8 cellular contexts compared by ENCODE assay signal in the genomic region with DNA sequence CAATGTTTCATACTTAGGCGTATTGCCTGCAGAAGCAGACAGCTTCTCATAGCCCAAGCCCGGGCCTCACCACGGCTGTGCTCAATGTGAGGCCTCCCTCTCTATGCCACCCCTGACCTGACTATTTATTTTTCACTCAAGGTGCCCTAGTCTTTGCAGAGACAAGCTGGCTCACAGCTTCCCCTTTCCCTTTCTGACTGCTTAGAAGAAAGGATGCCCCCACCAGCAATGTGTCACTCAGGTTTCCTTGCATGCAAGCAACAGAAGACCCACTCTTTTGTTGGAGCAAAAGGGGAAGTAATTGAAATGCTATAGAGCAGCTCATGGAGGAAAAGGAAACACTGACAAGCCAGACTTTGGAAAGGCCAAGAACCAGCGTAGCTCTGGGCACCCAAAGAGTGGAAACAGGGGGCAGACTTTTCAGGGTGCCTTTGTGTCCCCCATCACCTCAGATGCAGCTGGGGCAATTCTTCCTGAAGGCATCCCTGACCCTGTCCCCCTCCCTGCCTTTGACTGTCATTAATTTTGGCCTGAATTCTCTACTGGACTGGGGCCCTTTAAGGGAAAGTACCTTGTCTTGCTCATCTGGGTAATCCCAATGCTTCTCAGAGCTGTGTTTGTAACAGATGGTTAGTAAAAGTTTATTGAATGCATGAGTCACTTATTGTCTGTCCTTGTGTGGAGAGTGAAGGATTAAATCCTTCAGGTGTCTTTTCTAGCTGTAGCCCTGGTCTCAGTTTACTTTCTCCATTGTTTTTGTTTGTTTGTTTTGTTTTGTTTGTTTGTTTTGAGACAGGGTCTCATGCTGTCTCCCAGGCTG. TPM values are rescaled to one million over a fixed set of nuclear protein-coding genes. Genes with fewer than 3 reads are reported as not detected.
DNase-seq lines count a peak whose midpoint lies in the region; ATAC-seq and TF ChIP-seq lines count a peak whose summit lies in the region.

No MANE protein-coding gene starts in this region.

- H3K4me1 ChIP-seq in DND-41 (ENCODE audit: insufficient read depth, low read length) (peaks cover 58% of the 10 kb centered on the region), transverse colon (peaks cover 0 to 26% (median 14%) of the 10 kb centered on the region in 4 donors), Caco-2 (no peaks in the 10 kb centered on the region)

- peaks cover 15% of the 10 kb centered on the region for H3K27me3 Mint-ChIP-seq in Caco-2 (ENCODE audit: insufficient read depth, unreplicated experiment)

- 60 to 73% methylated on average over 1 to 4 of the region's 4 CpGs for WGBS in transverse colon (ENCODE audit: low coverage in 1 of 2), 2 donors

- peak overlapping the region; percentile 9 for H2AFZ ChIP-seq in DND-41 (ENCODE audit: low read depth, low read length)

- no peak for DNase-seq in DND-41
- peak; percentile 31 for DNase-seq in WERI-Rb-1
- no peak for DNase-seq in transverse colon
- DNase-seq in D341Med (ENCODE audit: low spot score), result no peak
- DNase-seq in NCI-H2196 (lab: John Stamatoyannopoulos, UW; ENCODE audit: unreplicated experiment), result no peak
- no peak for DNase-seq in Caco-2

- peak overlapping the region; percentile 35 for H3K4me2 ChIP-seq in DND-41 (ENCODE audit: insufficient read depth, low read length)

- intact Hi-C loops in transverse colon (cut with DNase I; ENCODE audit: low total_unique reads) (no loop called here), Caco-2 (cut with micrococcal nuclease; ENCODE audit: unreplicated experiment) (no loop called here)

- H3K36me3 ChIP-seq in DND-41 (ENCODE audit: insufficient read depth, low read length) (peaks cover 5% of the 10 kb centered on the region; the same call in 1 of the 2 replicates), WERI-Rb-1 (no peaks in the 10 kb centered on the region), transverse colon (no peaks in the 10 kb centered on the region), Caco-2 (ENCODE audit: control insufficient read depth, insufficient read depth, low read length) (no peaks in the 10 kb centered on the region)

- no peak for TF ChIP-seq EP300 in transverse colon (IDR thresholded peaks at IDR 0.05; ENCODE audit: low read depth)

- H3K27me3 ChIP-seq in DND-41 (ENCODE audit: insufficient read depth, low read length, poor library complexity) (no peaks in the 10 kb centered on the region), WERI-Rb-1 (ENCODE audit: insufficient read depth, low read depth, severe bottlenecking) (no peaks in the 10 kb centered on the region), transverse colon (no peaks in the 10 kb centered on the region), Caco-2 (replicated peaks; ENCODE audit: control insufficient read depth, insufficient read depth, low read length) (no peaks in the 10 kb centered on the region; the same call in 1 of the 2 replicates)

- no TSS peak for BruUV-seq in Caco-2 (replicated peaks; lab: Mats Ljungman, UMichigan)

- no peaks in the 10 kb centered on the region for H3K36me3 Mint-ChIP-seq in Caco-2 (ENCODE audit: insufficient read depth, unreplicated experiment)

- CTCF ChIA-PET in Caco-2 (lab: Charles Lee), result interaction anchor here (0.9 kb wide), 1 partner anchor 18 kb away, joined by 3 read pairs; the partner anchor contains the start of gene RGS9

- in situ Hi-C loops in transverse colon (cut with MboI; ENCODE audit: low pct_ligation_motif_present in 1 of 4, low pct_unique_long_range_greater_than_20kb in 1 of 4, low sequenced_read_pairs in 3 of 4), result no loop called here

- no peaks in the 10 kb centered on the region for H3K4me1 Mint-ChIP-seq in Caco-2 (ENCODE audit: low read depth, unreplicated experiment)

- no peak overlapping the region for H3K27ac Mint-ChIP-seq in Caco-2 (ENCODE audit: unreplicated experiment)

- no peaks in the 10 kb centered on the region for H3K9me3 ChIP-seq in DND-41 (ENCODE audit: insufficient read depth, low read length, severe bottlenecking)
- H3K9me3 ChIP-seq in WERI-Rb-1 (ENCODE audit: severe bottlenecking), result no peaks in the 10 kb centered on the region
- H3K9me3 ChIP-seq in transverse colon, result no peaks in the 10 kb centered on the region
- no peaks in the 10 kb centered on the region for H3K9me3 ChIP-seq in Caco-2

- H3K79me2 ChIP-seq in DND-41 (ENCODE audit: insufficient read depth, low read length), result peaks cover 2% of the 10 kb centered on the region

- H3K4me3 ChIP-seq in DND-41 (ENCODE audit: low read depth in 1 of 2, low read length in 2 of 2), result peak overlapping the region in 1 of 2 experiments; percentile 24; a peak in 1 of 4 replicates
- no peak overlapping the region for H3K4me3 ChIP-seq in WERI-Rb-1 (ENCODE audit: low read depth, low read length)
- no peak overlapping the region for H3K4me3 ChIP-seq in transverse colon
- no peak overlapping the region for H3K4me3 ChIP-seq in Caco-2 (ENCODE audit: low read depth, low read length)

- TF ChIP-seq CTCF in DND-41 (IDR thresholded peaks at IDR 0.05; ENCODE audit: borderline replicate concordance, extremely low read depth, low read length, poor library complexity, severe bottlenecking), result no peak
- TF ChIP-seq CTCF in WERI-Rb-1 (IDR thresholded peaks at IDR 0.05; ENCODE audit: low read depth, low read length), result no peak
- no peak for TF ChIP-seq CTCF in transverse colon (IDR thresholded peaks at IDR 0.05)
- TF ChIP-seq CTCF in Caco-2 (IDR thresholded peaks at IDR 0.05; ENCODE audit: insufficient read depth in 1 of 2, low read depth in 1 of 2, low read length in 1 of 2, severe bottlenecking in 1 of 2, unreplicated experiment in 1 of 2), result no peak

- H3K27ac ChIP-seq in DND-41 (ENCODE audit: low read length) (peak overlapping the region; percentile 82), WERI-Rb-1 (peak overlapping the region; percentile 32), transverse colon (peak overlapping the region; percentile 78 to 80 (median 79))

- no peak overlapping the region for H3K4me3 Mint-ChIP-seq in Caco-2 (ENCODE audit: unreplicated experiment)

- peak overlapping the region; percentile 37 for H3K9ac ChIP-seq in DND-41 (ENCODE audit: low read depth, low read length)

- no peak for TF ChIP-seq POLR2A in transverse colon (IDR thresholded peaks at IDR 0.05)

- ATAC-seq in DND-41 (ENCODE audit: insufficient read depth, low read depth) (peak; percentile 47; the same call in 2 of the 3 replicates), GM21367 (IDR thresholded peaks at IDR 0.05; ENCODE audit: unreplicated experiment) (peak; percentile 84), HG03558 (IDR thresholded peaks at IDR 0.05; ENCODE audit: extremely low read depth, unreplicated experiment) (peak; percentile 90)

- H4K20me1 ChIP-seq in DND-41 (ENCODE audit: insufficient read depth, low read length), result no peaks in the 10 kb centered on the region

- no peaks in the 10 kb centered on the region for H3K9me3 Mint-ChIP-seq in Caco-2 (ENCODE audit: unreplicated experiment)

- POLR2A ChIA-PET in Caco-2 (lab: Charles Lee), result no interaction called here

RNA-seq across cellular contexts. Expression of gene RGS9, which starts 17.8 kb away (rescaled TPM):
- total RNA-seq in transverse colon (10 to 100 TPM in 1 of 4 donors, 1 to 10 TPM in 2, not detected in 1; 2.6 to 10.6 (median 7.8) TPM), Caco-2 (2022) (5.5 and 6.3 TPM in 2 replicates)

Comparison
In these comparisons a context has a peak if more than half of its experiments do, and no peak if none do; other contexts are left out.
1. H3K27ac ChIP-seq: peak in every context shown above with its lines; median percentile 82 in DND-41; 79 in transverse colon; 32 in WERI-Rb-1.